17 cellular contexts compared by ENCODE assay signal in genomic region chr17:72240333-72240732, GRCh38.
"Had no signal": no experiment of that assay in that cellular context is flagged by ENCODE, and none has a peak within 500 bp of the region (broad histone marks: within the 10 kb centered on the region; RNA-seq: fewer than 3 reads in every experiment).

No MANE protein-coding gene starts in this region.

- H3K4me1 ChIP-seq: esophagus muscularis mucosa, gastroesophageal sphincter, heart left ventricle, left lung, sigmoid colon, thyroid gland had no signal

- ATAC-seq: gastroesophageal sphincter; heart left ventricle; left lung; natural killer cell treated with Interleukin-12 subunit alpha and Interleukin-12 subunit beta and Interleukin-15 and Interleukin-18, amount 100 ng/mL, for 72 hours; stimulated activated naive B cell treated with anti-CD40 and anti-IgM and Interleukin-4, amounts not matched to agents 10 μg/mL and 1 μg/mL and 100 μg/mL, for 72 hours had no signal

- H3K27ac ChIP-seq: esophagus muscularis mucosa, gastroesophageal sphincter, heart left ventricle, left lung, sigmoid colon, thyroid gland, VCaP had no signal

- H3K36me3 ChIP-seq: esophagus muscularis mucosa, gastroesophageal sphincter, heart left ventricle, left lung, sigmoid colon, thyroid gland had no signal

- H3K27me3 ChIP-seq: sigmoid colon, thyroid gland had no signal

- DNase-seq: activated CD4-positive, CD25-positive, alpha-beta regulatory T cell treated with anti-CD3 and anti-CD28 coated beads, Interleukin-2, amount 50 U/mL, for 72 hours; activated gamma-delta T cell; amniotic stem cell; dermis blood vessel endothelial cell; effector memory CD4-positive, alpha-beta T cell; heart left ventricle; left lung; occipital lobe; posterior cingulate gyrus; sigmoid colon; stimulated activated CD4-positive, alpha-beta T cell treated with anti-CD3 and anti-CD28 coated beads, Interleukin-4, amount 100 ng/mL, for 4 hours; stimulated activated naive B cell treated with anti-CD40 and anti-IgM and Interleukin-4, amounts not matched to agents 10 μg/mL and 1 μg/mL and 100 μg/mL, for 72 hours; thyroid gland had no signal

- H3K4me3 ChIP-seq: esophagus muscularis mucosa, gastroesophageal sphincter, heart left ventricle, left lung, sigmoid colon, thyroid gland had no signal

- H3K9me3 ChIP-seq: thyroid gland had no signal
